Comparison of ENCODE assay signal across 1 cellular context in the genomic region with DNA sequence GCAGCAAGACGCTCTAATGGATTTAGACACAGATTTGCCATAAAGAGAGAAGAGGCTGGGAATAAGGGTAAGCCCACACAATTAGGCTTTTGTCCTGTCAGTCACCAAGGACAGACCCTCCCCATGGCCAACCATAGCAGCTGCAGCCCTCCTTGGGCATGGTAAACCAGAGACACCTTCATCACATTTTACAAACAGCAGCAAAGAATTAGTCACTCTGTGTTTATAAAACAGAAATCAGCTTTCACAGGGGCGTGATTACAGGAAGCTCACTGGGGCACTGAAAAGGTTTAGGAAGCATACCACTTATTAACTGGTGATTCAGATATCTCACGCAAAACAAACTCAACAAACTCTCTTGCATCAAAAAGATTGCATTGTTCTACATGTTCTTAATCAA.
TF ChIP-seq lines count a peak whose summit lies in the region.

No MANE protein-coding gene starts in this region.

TF ChIP-seq in IMR-90, 13 proteins besides CTCF, POLR2A, EP300 and RAD21:
- no peak for TF ChIP-seq MXI1 (IDR thresholded peaks at IDR 0.05; ENCODE audit: borderline replicate concordance, low read depth, low read length)
- TF ChIP-seq, protein P1, sequence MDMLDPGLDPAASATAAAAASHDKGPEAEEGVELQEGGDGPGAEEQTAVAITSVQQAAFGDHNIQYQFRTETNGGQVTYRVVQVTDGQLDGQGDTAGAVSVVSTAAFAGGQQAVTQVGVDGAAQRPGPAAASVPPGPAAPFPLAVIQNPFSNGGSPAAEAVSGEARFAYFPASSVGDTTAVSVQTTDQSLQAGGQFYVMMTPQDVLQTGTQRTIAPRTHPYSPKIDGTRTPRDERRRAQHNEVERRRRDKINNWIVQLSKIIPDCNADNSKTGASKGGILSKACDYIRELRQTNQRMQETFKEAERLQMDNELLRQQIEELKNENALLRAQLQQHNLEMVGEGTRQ (IDR thresholded peaks at IDR 0.05; ENCODE audit: low read depth, low read length) = no peak
- TF ChIP-seq ELK1 (IDR thresholded peaks at IDR 0.05; ENCODE audit: borderline replicate concordance, low read depth, low read length) = no peak
- no peak for TF ChIP-seq SMC3 (IDR thresholded peaks at IDR 0.05; ENCODE audit: low read depth, low read length)
- no peak for TF ChIP-seq BHLHE40 (IDR thresholded peaks at IDR 0.05; ENCODE audit: low read depth, low read length)
- TF ChIP-seq RCOR1 (IDR thresholded peaks at IDR 0.05; ENCODE audit: insufficient replicate concordance, low read length) = no peak
- no peak for TF ChIP-seq MAZ (IDR thresholded peaks at IDR 0.05; ENCODE audit: borderline replicate concordance, low read depth, low read length)
- TF ChIP-seq CEBPB (IDR thresholded peaks at IDR 0.05; ENCODE audit: low read depth, low read length) = no peak
- TF ChIP-seq CHD1 (IDR thresholded peaks at IDR 0.05; ENCODE audit: low read depth, low read length) = no peak
- TF ChIP-seq FOS (IDR thresholded peaks at IDR 0.05; ENCODE audit: low read depth, low read length) = no peak
- no peak for TF ChIP-seq NFE2L2 (IDR thresholded peaks at IDR 0.05; ENCODE audit: low read depth, low read length)
- no peak for TF ChIP-seq RFX5 (IDR thresholded peaks at IDR 0.05; ENCODE audit: low read depth, low read length)
- TF ChIP-seq MAFK (IDR thresholded peaks at IDR 0.05; ENCODE audit: low read depth, low read length) = no peak
TF ChIP-seq in IMR-90: peak in this region for 0.
